ENCODE assay signal across 2 cellular contexts in genomic region chr20:64236137-64237088, GRCh38.
TF ChIP-seq lines count a peak whose summit lies in the region.

No MANE protein-coding gene starts in this region.

TF ChIP-seq in WTC11, 78 proteins besides CTCF, POLR2A, EP300 and RAD21 (continued from another document):
- TF ChIP-seq, protein P1, sequence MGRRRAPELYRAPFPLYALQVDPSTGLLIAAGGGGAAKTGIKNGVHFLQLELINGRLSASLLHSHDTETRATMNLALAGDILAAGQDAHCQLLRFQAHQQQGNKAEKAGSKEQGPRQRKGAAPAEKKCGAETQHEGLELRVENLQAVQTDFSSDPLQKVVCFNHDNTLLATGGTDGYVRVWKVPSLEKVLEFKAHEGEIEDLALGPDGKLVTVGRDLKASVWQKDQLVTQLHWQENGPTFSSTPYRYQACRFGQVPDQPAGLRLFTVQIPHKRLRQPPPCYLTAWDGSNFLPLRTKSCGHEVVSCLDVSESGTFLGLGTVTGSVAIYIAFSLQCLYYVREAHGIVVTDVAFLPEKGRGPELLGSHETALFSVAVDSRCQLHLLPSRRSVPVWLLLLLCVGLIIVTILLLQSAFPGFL (CRISPR knock-in tag; IDR thresholded peaks at IDR 0.05; ENCODE audit: borderline replicate concordance), result 0 out of 2 replicates have a peak, but pooled peaks have one; percentile 12

TF ChIP-seq in liver, 16 proteins besides CTCF, POLR2A, EP300 and RAD21 (continued from another document):
- TF ChIP-seq, protein P2, sequence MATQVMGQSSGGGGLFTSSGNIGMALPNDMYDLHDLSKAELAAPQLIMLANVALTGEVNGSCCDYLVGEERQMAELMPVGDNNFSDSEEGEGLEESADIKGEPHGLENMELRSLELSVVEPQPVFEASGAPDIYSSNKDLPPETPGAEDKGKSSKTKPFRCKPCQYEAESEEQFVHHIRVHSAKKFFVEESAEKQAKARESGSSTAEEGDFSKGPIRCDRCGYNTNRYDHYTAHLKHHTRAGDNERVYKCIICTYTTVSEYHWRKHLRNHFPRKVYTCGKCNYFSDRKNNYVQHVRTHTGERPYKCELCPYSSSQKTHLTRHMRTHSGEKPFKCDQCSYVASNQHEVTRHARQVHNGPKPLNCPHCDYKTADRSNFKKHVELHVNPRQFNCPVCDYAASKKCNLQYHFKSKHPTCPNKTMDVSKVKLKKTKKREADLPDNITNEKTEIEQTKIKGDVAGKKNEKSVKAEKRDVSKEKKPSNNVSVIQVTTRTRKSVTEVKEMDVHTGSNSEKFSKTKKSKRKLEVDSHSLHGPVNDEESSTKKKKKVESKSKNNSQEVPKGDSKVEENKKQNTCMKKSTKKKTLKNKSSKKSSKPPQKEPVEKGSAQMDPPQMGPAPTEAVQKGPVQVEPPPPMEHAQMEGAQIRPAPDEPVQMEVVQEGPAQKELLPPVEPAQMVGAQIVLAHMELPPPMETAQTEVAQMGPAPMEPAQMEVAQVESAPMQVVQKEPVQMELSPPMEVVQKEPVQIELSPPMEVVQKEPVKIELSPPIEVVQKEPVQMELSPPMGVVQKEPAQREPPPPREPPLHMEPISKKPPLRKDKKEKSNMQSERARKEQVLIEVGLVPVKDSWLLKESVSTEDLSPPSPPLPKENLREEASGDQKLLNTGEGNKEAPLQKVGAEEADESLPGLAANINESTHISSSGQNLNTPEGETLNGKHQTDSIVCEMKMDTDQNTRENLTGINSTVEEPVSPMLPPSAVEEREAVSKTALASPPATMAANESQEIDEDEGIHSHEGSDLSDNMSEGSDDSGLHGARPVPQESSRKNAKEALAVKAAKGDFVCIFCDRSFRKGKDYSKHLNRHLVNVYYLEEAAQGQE (IDR thresholded peaks at IDR 0.05), result peak; percentile 24
- TF ChIP-seq MAX (IDR thresholded peaks at IDR 0.05) (peak; percentile 62), FOXA1 (IDR thresholded peaks at IDR 0.05) (no peak), RXRA (IDR thresholded peaks at IDR 0.05) (peak; percentile 94 to 95), HNF4A (conservative IDR thresholded peaks at IDR 0.05) (peak; percentile 86 to 96), EGR1 (IDR thresholded peaks at IDR 0.05; ENCODE audit: low read depth in 2 of 2) (no peak), GABPA (IDR thresholded peaks at IDR 0.05 in 1 of 2, conservative IDR thresholded peaks at IDR 0.05 in 1 of 2) (no peak), SP1 (IDR thresholded peaks at IDR 0.05) (peak; percentile 97)
- TF ChIP-seq, protein P3, sequence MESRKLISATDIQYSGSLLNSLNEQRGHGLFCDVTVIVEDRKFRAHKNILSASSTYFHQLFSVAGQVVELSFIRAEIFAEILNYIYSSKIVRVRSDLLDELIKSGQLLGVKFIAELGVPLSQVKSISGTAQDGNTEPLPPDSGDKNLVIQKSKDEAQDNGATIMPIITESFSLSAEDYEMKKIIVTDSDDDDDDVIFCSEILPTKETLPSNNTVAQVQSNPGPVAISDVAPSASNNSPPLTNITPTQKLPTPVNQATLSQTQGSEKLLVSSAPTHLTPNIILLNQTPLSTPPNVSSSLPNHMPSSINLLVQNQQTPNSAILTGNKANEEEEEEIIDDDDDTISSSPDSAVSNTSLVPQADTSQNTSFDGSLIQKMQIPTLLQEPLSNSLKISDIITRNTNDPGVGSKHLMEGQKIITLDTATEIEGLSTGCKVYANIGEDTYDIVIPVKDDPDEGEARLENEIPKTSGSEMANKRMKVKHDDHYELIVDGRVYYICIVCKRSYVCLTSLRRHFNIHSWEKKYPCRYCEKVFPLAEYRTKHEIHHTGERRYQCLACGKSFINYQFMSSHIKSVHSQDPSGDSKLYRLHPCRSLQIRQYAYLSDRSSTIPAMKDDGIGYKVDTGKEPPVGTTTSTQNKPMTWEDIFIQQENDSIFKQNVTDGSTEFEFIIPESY (IDR thresholded peaks at IDR 0.05), result no peak
